ENCODE assay signal across 28 cellular contexts in the genomic region with DNA sequence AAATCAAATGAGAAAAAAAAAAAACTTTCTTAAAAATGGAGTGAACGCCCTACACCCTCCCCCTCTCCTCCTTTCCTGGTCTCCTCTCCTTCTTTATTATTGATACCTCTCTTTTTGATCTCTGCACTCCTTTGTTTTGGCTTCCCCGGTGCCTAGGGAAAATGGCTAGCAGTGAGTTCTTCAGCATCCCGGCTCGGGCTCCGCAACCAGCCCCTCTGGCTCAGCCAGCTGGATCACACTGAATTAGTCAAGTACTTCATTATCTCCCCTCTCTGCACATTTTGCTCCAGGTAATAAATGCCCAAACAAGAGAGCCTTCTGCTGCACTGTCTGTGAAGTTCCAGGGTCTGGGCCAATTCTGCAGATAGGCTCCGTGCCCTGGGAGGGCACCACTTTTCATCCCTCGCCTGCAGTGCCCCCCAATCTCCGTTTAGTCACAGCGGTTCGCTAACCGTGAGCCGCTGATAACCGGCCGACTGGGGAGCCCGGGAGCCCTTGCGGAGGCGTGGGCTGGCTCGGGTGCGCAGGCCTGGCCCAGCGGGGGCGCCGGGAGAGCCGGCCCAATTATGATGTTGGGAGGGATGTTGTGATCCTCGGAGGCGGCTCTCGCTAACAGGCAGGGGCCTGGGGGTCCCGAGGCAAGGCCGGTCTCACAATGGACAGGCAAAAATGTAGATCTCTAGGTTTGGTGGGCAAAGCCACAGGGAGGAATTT.
A peak's percentile ranks its signal among the peaks of the same experiment; 100 is the strongest.
DNase-seq lines count a peak whose midpoint lies in the region; ATAC-seq, FAIRE-seq and TF ChIP-seq lines count a peak whose summit lies in the region.
"Had no signal": no experiment of that assay in that cellular context is flagged by ENCODE, and none has a peak within 500 bp of the region (broad histone marks: within the 10 kb centered on the region; RNA-seq: fewer than 3 reads in every experiment).

No MANE protein-coding gene starts in this region.

- H2BK120ac ChIP-seq in H9 (ENCODE audit: low read depth, low read length, poor library complexity, severe bottlenecking): no peak overlapping the region

- no peak overlapping the region for H2BK12ac ChIP-seq in H9 (ENCODE audit: insufficient read length, low read depth, low read length)

- H3K4me3 ChIP-seq in endodermal cell (ENCODE audit: low read length) (no peak overlapping the region), thyroid gland (replicated peaks in 1 of 3) (no peak overlapping the region)
- H3K4me3 ChIP-seq: BLaER1 treated with 17β-estradiol and CSF1 and Interleukin-3, amounts not matched to agents 10 nM and 100 nM; body of pancreas; HAP-1; psoas muscle; skin epidermis had no signal

- H3K36me3 ChIP-seq in endodermal cell (ENCODE audit: control insufficient read depth, insufficient read depth, low read length): no peaks in the 10 kb centered on the region
- H3K36me3 ChIP-seq in thyroid gland: no peaks in the 10 kb centered on the region
- H3K36me3 ChIP-seq: BLaER1 treated with 17β-estradiol and CSF1 and Interleukin-3, amounts not matched to agents 10 nM and 100 nM; HAP-1 had no signal

- H3K23me2 ChIP-seq in H9 (ENCODE audit: insufficient read length, low read depth, low read length, poor library complexity, severe bottlenecking): no peaks in the 10 kb centered on the region

- no peaks in the 10 kb centered on the region for H3K36me3 Mint-ChIP-seq in H9 (ENCODE audit: insufficient read depth in 1 of 3, low read depth in 3 of 3)
- H3K36me3 Mint-ChIP-seq in endodermal cell (ENCODE audit: low read depth): no peaks in the 10 kb centered on the region
- no peaks in the 10 kb centered on the region for H3K36me3 Mint-ChIP-seq in mesothelial cell of epicardium
- peaks cover 0 to 4% of the 10 kb centered on the region in 2 donors for H3K36me3 Mint-ChIP-seq in activated naive CD4-positive, alpha-beta T cell treated with anti-CD3 and anti-CD28 coated beads, Interleukin-2, amount 50 U/mL, for 72 hours

- no peak overlapping the region for H3K27ac Mint-ChIP-seq in H9
- H3K27ac Mint-ChIP-seq in endodermal cell: no peak overlapping the region
- H3K27ac Mint-ChIP-seq in mesothelial cell of epicardium: no peak overlapping the region
- H3K27ac Mint-ChIP-seq in activated naive CD4-positive, alpha-beta T cell treated with anti-CD3 and anti-CD28 coated beads, Interleukin-2, amount 50 U/mL, for 72 hours: no peak overlapping the region
- H3K27ac Mint-ChIP-seq: activated CD4-positive, alpha-beta memory T cell treated with anti-CD3 and anti-CD28 coated beads, Interleukin-2, amount 10 ng/mL, durations not matched to agents 7 days and 5 days had no signal

- H3K18ac ChIP-seq in H9 (ENCODE audit: insufficient read length, low read depth, low read length): no peak overlapping the region

- peaks cover 7% of the 10 kb centered on the region for H3K27me3 Mint-ChIP-seq in H9 (ENCODE audit: low read depth)
- peaks cover 65% of the 10 kb centered on the region for H3K27me3 Mint-ChIP-seq in endodermal cell (ENCODE audit: insufficient read depth)
- peaks cover 17% of the 10 kb centered on the region for H3K27me3 Mint-ChIP-seq in mesothelial cell of epicardium (ENCODE audit: low read depth)

- H2BK5ac ChIP-seq in H9 (ENCODE audit: insufficient read length, low read length): no peak overlapping the region

- TF ChIP-seq POLR2A in thyroid gland (IDR thresholded peaks at IDR 0.05): no peak

- no peak for TF ChIP-seq CTCF in H9 (conservative IDR thresholded peaks at IDR 0.05)
- TF ChIP-seq CTCF in endodermal cell (conservative IDR thresholded peaks at IDR 0.05): no peak
- TF ChIP-seq CTCF in mesothelial cell of epicardium (IDR thresholded peaks at IDR 0.05; ENCODE audit: unreplicated experiment): no peak
- no peak for TF ChIP-seq CTCF in D721Med (IDR thresholded peaks at IDR 0.05; ENCODE audit: insufficient read depth, missing control alignments)
- TF ChIP-seq CTCF in thyroid gland (IDR thresholded peaks at IDR 0.05): no peak

- no peak overlapping the region for H2AFZ ChIP-seq in H9 (ENCODE audit: low read length)

- peaks cover 11 to 16% of the 10 kb centered on the region in 2 experiments for H3K4me1 Mint-ChIP-seq in H9
- peaks cover 4% of the 10 kb centered on the region for H3K4me1 Mint-ChIP-seq in endodermal cell
- peaks cover 17% of the 10 kb centered on the region for H3K4me1 Mint-ChIP-seq in mesothelial cell of epicardium
- H3K4me1 Mint-ChIP-seq: activated CD4-positive, alpha-beta memory T cell treated with anti-CD3 and anti-CD28 coated beads, Interleukin-2, amount 10 ng/mL, durations not matched to agents 7 days and 5 days had no signal

- H4K20me1 ChIP-seq in H9 (ENCODE audit: control insufficient read depth, insufficient read depth, insufficient read length): no peaks in the 10 kb centered on the region
- H4K20me1 ChIP-seq: BLaER1 treated with 17β-estradiol and CSF1 and Interleukin-3, amounts not matched to agents 10 nM and 100 nM had no signal

- no peak overlapping the region for H3K4ac ChIP-seq in H9 (ENCODE audit: low read depth, low read length)

- peak overlapping the region in 1 of 2 experiments; percentile 69; a peak in 2 of 5 replicates for H3K4me3 Mint-ChIP-seq in H9
- H3K4me3 Mint-ChIP-seq in endodermal cell: no peak overlapping the region
- H3K4me3 Mint-ChIP-seq in mesothelial cell of epicardium: peak overlapping the region; percentile 57
- H3K4me3 Mint-ChIP-seq: activated CD4-positive, alpha-beta memory T cell treated with anti-CD3 and anti-CD28 coated beads, Interleukin-2, amount 10 ng/mL, durations not matched to agents 7 days and 5 days had no signal

- H2BK20ac ChIP-seq in H9 (ENCODE audit: low read depth, low read length, poor library complexity, severe bottlenecking): no peak overlapping the region

- H3T11ph ChIP-seq in H9 (ENCODE audit: low read length): no peak overlapping the region

- no peak for FAIRE-seq in D721Med (lab: Jason Lieb, UNC)
- FAIRE-seq: GM12892 had no signal

- no peak for ATAC-seq in HG02852 (IDR thresholded peaks at IDR 0.05; ENCODE audit: unreplicated experiment)
- ATAC-seq in activated naive CD4-positive, alpha-beta T cell treated with anti-CD3 and anti-CD28 coated beads, Interleukin-2, amount 50 U/mL, for 72 hours: no peak
- ATAC-seq: body of pancreas, esophagus mucosa, psoas muscle had no signal

- H3K4me1 ChIP-seq in H9 (ENCODE audit: insufficient read depth, low read length): no peaks in the 10 kb centered on the region
- H3K4me1 ChIP-seq in endodermal cell (ENCODE audit: control insufficient read depth, insufficient read depth, low read length): no peaks in the 10 kb centered on the region
- H3K4me1 ChIP-seq in thyroid gland: no peaks in the 10 kb centered on the region
- H3K4me1 ChIP-seq: BLaER1 treated with 17β-estradiol and CSF1 and Interleukin-3, amounts not matched to agents 10 nM and 100 nM; body of pancreas; HAP-1; psoas muscle had no signal

- H3K9me3 ChIP-seq in H9 (ENCODE audit: control insufficient read depth, low read depth, low read length) (no peaks in the 10 kb centered on the region), endodermal cell (ENCODE audit: control insufficient read depth, low read length) (no peaks in the 10 kb centered on the region), thyroid gland (no peaks in the 10 kb centered on the region)
- H3K9me3 ChIP-seq: BLaER1 treated with 17β-estradiol and CSF1 and Interleukin-3, amounts not matched to agents 10 nM and 100 nM; body of pancreas; HAP-1; psoas muscle had no signal

- no peaks in the 10 kb centered on the region for H3K79me2 ChIP-seq in H9 (ENCODE audit: insufficient read depth, low read length)

- H3K9ac ChIP-seq in H9 (ENCODE audit: extremely low read depth, insufficient read length, low read length) (no peak overlapping the region), endodermal cell (ENCODE audit: extremely low read depth, low read length, poor library complexity, severe bottlenecking) (no peak overlapping the region)
- H3K9ac ChIP-seq: BLaER1 treated with 17β-estradiol and CSF1 and Interleukin-3, amounts not matched to agents 10 nM and 100 nM had no signal

- DNase-seq in Daoy (ENCODE audit: low read depth): peak; percentile 53
- DNase-seq in H9: peak; percentile 61
- peak; percentile 78 for DNase-seq in endodermal cell
- DNase-seq in mesothelial cell of epicardium (ENCODE audit: low spot score in 2 of 2, unreplicated experiment in 2 of 2): no peak
- no peak for DNase-seq in D721Med (ENCODE audit: insufficient read length, low spot score)
- DNase-seq in thyroid gland: no peak
- no peak for DNase-seq in activated naive CD4-positive, alpha-beta T cell treated with anti-CD3 and anti-CD28 coated beads, Interleukin-2, amount 50 U/mL, for 72 hours (ENCODE audit: low spot score in 2 of 2)
- DNase-seq: activated CD4-positive, alpha-beta memory T cell treated with anti-CD3 and anti-CD28 coated beads, Interleukin-2, amount 10 ng/mL, durations not matched to agents 7 days and 5 days; activated effector memory CD4-positive, alpha-beta T cell treated with Interleukin-2 at 50 U/mL for 16 hours; activated T-cell treated with anti-CD3 and anti-CD28 coated beads for 4 hours; body of pancreas; COR-L47; effector memory CD4-positive, alpha-beta T cell; foreskin melanocyte; kidney glomerular epithelial cell; NCI-H1048; NCI-H187 treated with DMSO at 0.1 percent for 48 hours; nucleus accumbens; psoas muscle; stimulated activated CD4-positive, alpha-beta T cell treated with anti-CD3 and anti-CD28 coated beads, Interleukin-2, amount 100 ng/mL, for 24 hours; SW 1271; T1000 had no signal

- H3K23ac ChIP-seq in H9 (ENCODE audit: insufficient read length, low read depth, low read length): no peak overlapping the region

- WGBS in H9 (ENCODE audit: extremely low coverage, insufficient read length, low lambda C conversion rate): no CpG with 5 or more reads among the region's 28 CpGs
- 45 to 46% methylated on average over 5 to 28 of the region's 28 CpGs for WGBS in endodermal cell (ENCODE audit: insufficient coverage in 1 of 2, insufficient read length in 1 of 2), 2 experiments
- WGBS in thyroid gland, 2 donors: 12 to 23% methylated on average over 12 to 25 of the region's 28 CpGs

- no peak overlapping the region for H2AK5ac ChIP-seq in H9 (ENCODE audit: insufficient read length, low read length)

- no peak overlapping the region for H4K5ac ChIP-seq in H9 (ENCODE audit: insufficient read length, low read depth, low read length)

- H3K27ac ChIP-seq in H9 (ENCODE audit: insufficient read length, low read depth, low read length) (no peak overlapping the region), endodermal cell (ENCODE audit: low read depth, low read length) (peak overlapping the region; percentile 24), thyroid gland (no peak overlapping the region)
- H3K27ac ChIP-seq: BLaER1 treated with 17β-estradiol and CSF1 and Interleukin-3, amounts not matched to agents 10 nM and 100 nM; body of pancreas; psoas muscle; skin epidermis had no signal

- no peak overlapping the region for H3K56ac ChIP-seq in H9 (ENCODE audit: insufficient read length, low read depth, low read length)

- H3K79me1 ChIP-seq in H9 (ENCODE audit: insufficient read depth, low read depth, low read length, poor library complexity, severe bottlenecking): no peaks in the 10 kb centered on the region

- H3K9me3 Mint-ChIP-seq in H9 (no peaks in the 10 kb centered on the region), endodermal cell (no peaks in the 10 kb centered on the region), mesothelial cell of epicardium (no peaks in the 10 kb centered on the region)
- H3K9me3 Mint-ChIP-seq in activated naive CD4-positive, alpha-beta T cell treated with anti-CD3 and anti-CD28 coated beads, Interleukin-2, amount 50 U/mL, for 72 hours: peaks cover 0 to 6% of the 10 kb centered on the region in 2 donors

- intact Hi-C loops in thyroid gland (cut with DNase I): no loop called here

- H4K91ac ChIP-seq in H9 (ENCODE audit: insufficient read length, low read depth, low read length): no peak overlapping the region

- H4K8ac ChIP-seq in H9 (replicated peaks; ENCODE audit: insufficient read length, low read depth, low read length): no peak overlapping the region

- H3K14ac ChIP-seq in H9 (ENCODE audit: insufficient read depth, low read length): no peak overlapping the region

- H3K4me2 ChIP-seq in H9 (ENCODE audit: insufficient read depth, insufficient read length, low read length): peak overlapping the region; percentile 61
- H3K4me2 ChIP-seq: BLaER1 treated with 17β-estradiol and CSF1 and Interleukin-3, amounts not matched to agents 10 nM and 100 nM had no signal

- H2BK15ac ChIP-seq in H9 (ENCODE audit: low read depth, low read length): no peak overlapping the region

- H3K27me3 ChIP-seq in H9 (ENCODE audit: insufficient read depth, low read length): no peaks in the 10 kb centered on the region
- peaks cover 40% of the 10 kb centered on the region for H3K27me3 ChIP-seq in endodermal cell (ENCODE audit: control insufficient read depth, insufficient read depth, low read length, poor library complexity, severe bottlenecking)
- no peaks in the 10 kb centered on the region for H3K27me3 ChIP-seq in thyroid gland
- H3K27me3 ChIP-seq: BLaER1 treated with 17β-estradiol and CSF1 and Interleukin-3, amounts not matched to agents 10 nM and 100 nM; body of pancreas had no signal

Comparison
In these comparisons a context has a peak if more than half of its experiments do, and no peak if none do; other contexts are left out.
1. DNase-seq: peak in Daoy (single experiment), H9 (single experiment) and endodermal cell (single experiment); none in mesothelial cell of epicardium (0 of 2), D721Med (single experiment), thyroid gland (0 of 2) and activated naive CD4-positive, alpha-beta T cell treated with anti-CD3 and anti-CD28 coated beads, Interleukin-2, amount 50 U/mL, for 72 hours (0 of 2).